Comparison of ENCODE assay signal across 8 cellular contexts in genomic region chr4:17447675-17448298, GRCh38.
DNase-seq lines count a peak whose midpoint lies in the region; ATAC-seq and TF ChIP-seq lines count a peak whose summit lies in the region.

No MANE protein-coding gene starts in this region.

- peaks cover 4% of the 10 kb centered on the region for H3K4me1 Mint-ChIP-seq in activated CD8-positive, alpha-beta memory T cell treated with anti-CD3 and anti-CD28 coated beads, Interleukin-2, amount 10 ng/mL, durations not matched to agents 7 days and 5 days

- H3K4me3 Mint-ChIP-seq in activated CD8-positive, alpha-beta memory T cell treated with anti-CD3 and anti-CD28 coated beads, Interleukin-2, amount 10 ng/mL, durations not matched to agents 7 days and 5 days: no peak overlapping the region

- peak; percentile 89 for TF ChIP-seq RAD21 in neural cell (conservative IDR thresholded peaks at IDR 0.05)

- H3K79me2 ChIP-seq in neural cell (replicated peaks; ENCODE audit: insufficient read depth, low read length): no peaks in the 10 kb centered on the region

- H3K36me3 ChIP-seq in neural cell (ENCODE audit: insufficient read depth, low read length) (no peaks in the 10 kb centered on the region), uterus (no peaks in the 10 kb centered on the region)

- H3K4me3 ChIP-seq in fibroblast of mammary gland (ENCODE audit: control insufficient read depth, low read depth, low read length) (no peak overlapping the region), neural cell (ENCODE audit: low read length) (no peak overlapping the region), uterus (no peak overlapping the region)

- peaks cover 9% of the 10 kb centered on the region for H3K27me3 Mint-ChIP-seq in activated CD8-positive, alpha-beta memory T cell treated with anti-CD3 and anti-CD28 coated beads, Interleukin-2, amount 10 ng/mL, durations not matched to agents 7 days and 5 days

- H3K27me3 ChIP-seq in neural cell (ENCODE audit: insufficient read depth, low read depth, low read length): no peaks in the 10 kb centered on the region
- no peaks in the 10 kb centered on the region for H3K27me3 ChIP-seq in uterus

- H3K9me2 ChIP-seq in neural cell (ENCODE audit: insufficient read depth, low read length): no peaks in the 10 kb centered on the region

- peak; percentile 96 for ATAC-seq in GM19397 (IDR thresholded peaks at IDR 0.05; ENCODE audit: unreplicated experiment)
- peak; percentile 96 for ATAC-seq in HG03432 (IDR thresholded peaks at IDR 0.05; ENCODE audit: unreplicated experiment)
- peak; percentile 96 for ATAC-seq in activated CD8-positive, alpha-beta memory T cell treated with anti-CD3 and anti-CD28 coated beads, Interleukin-2, amount 10 ng/mL, durations not matched to agents 7 days and 5 days

- H3K27ac ChIP-seq in neural cell (ENCODE audit: low read length) (no peak overlapping the region), uterus (peak overlapping the region in 1 of 2 donors; percentile 24)

- TF ChIP-seq CTCF in fibroblast of mammary gland (conservative IDR thresholded peaks at IDR 0.05; ENCODE audit: control insufficient read depth, insufficient read depth, low read depth, low read length) (peak; percentile 88), neural cell (IDR thresholded peaks at IDR 0.05; ENCODE audit: poor library complexity, severe bottlenecking) (peak; percentile 84), uterus (IDR thresholded peaks at IDR 0.05) (peak; percentile 54 to 76 (median 64))

- H4K20me1 ChIP-seq in neural cell (ENCODE audit: insufficient read depth): no peaks in the 10 kb centered on the region

- peak; percentile 77 for DNase-seq in DMS114 treated with DMSO at 0.1 percent for 48 hours (lab: John Stamatoyannopoulos, UW; ENCODE audit: unreplicated experiment)
- peak; percentile 24 for DNase-seq in NCI-H748 treated with DMSO at 0.1 percent for 48 hours (lab: John Stamatoyannopoulos, UW)
- DNase-seq in activated CD8-positive, alpha-beta memory T cell treated with anti-CD3 and anti-CD28 coated beads, Interleukin-2, amount 10 ng/mL, durations not matched to agents 7 days and 5 days: peak; percentile 70
- DNase-seq in fibroblast of mammary gland (ENCODE audit: low read depth): peak; percentile 86
- peak in 1 of 2 donors; percentile 74 for DNase-seq in uterus

- no peaks in the 10 kb centered on the region for H3K36me3 Mint-ChIP-seq in activated CD8-positive, alpha-beta memory T cell treated with anti-CD3 and anti-CD28 coated beads, Interleukin-2, amount 10 ng/mL, durations not matched to agents 7 days and 5 days

- H3K27ac Mint-ChIP-seq in activated CD8-positive, alpha-beta memory T cell treated with anti-CD3 and anti-CD28 coated beads, Interleukin-2, amount 10 ng/mL, durations not matched to agents 7 days and 5 days: no peak overlapping the region

- H2AFZ ChIP-seq in neural cell (ENCODE audit: low read depth, low read length): no peak overlapping the region

- peaks cover 4% of the 10 kb centered on the region for H3K9me3 ChIP-seq in neural cell (ENCODE audit: low read length)
- no peaks in the 10 kb centered on the region for H3K9me3 ChIP-seq in uterus

- intact Hi-C loops in uterus (cut with DNase I; ENCODE audit: low total_unique reads): no loop called here

- no peak for TF ChIP-seq EP300 in neural cell (conservative IDR thresholded peaks at IDR 0.05; ENCODE audit: poor library complexity, severe bottlenecking)

- H3K4me1 ChIP-seq in uterus: no peaks in the 10 kb centered on the region

- no peak overlapping the region for H3K9ac ChIP-seq in neural cell (ENCODE audit: low read length)

- no peaks in the 10 kb centered on the region for H3F3A ChIP-seq in neural cell (ENCODE audit: insufficient read depth, low read length, poor library complexity, severe bottlenecking)

- no peak for TF ChIP-seq POLR2A in uterus (IDR thresholded peaks at IDR 0.05)

- H3K9me3 Mint-ChIP-seq in activated CD8-positive, alpha-beta memory T cell treated with anti-CD3 and anti-CD28 coated beads, Interleukin-2, amount 10 ng/mL, durations not matched to agents 7 days and 5 days (ENCODE audit: low read depth): peaks cover 2% of the 10 kb centered on the region

- H3K4me2 ChIP-seq in neural cell (ENCODE audit: low read length): no peak overlapping the region

- CTCF ChIA-PET in activated CD8-positive, alpha-beta memory T cell treated with anti-CD3 and anti-CD28 coated beads, Interleukin-2, amount 10 ng/mL, durations not matched to agents 7 days and 5 days (lab: Charles Lee): interaction anchor here (0.7 to 3.5 kb wide), 23 partner anchors 8 to 653 kb away, joined by 3 to 32 read pairs (median 4); no protein-coding TSS in a partner anchor

TF ChIP-seq in neural cell, 6 proteins besides CTCF, POLR2A, EP300 and RAD21:
- TF ChIP-seq MXI1 (conservative IDR thresholded peaks at IDR 0.05; ENCODE audit: poor library complexity, severe bottlenecking) (no peak), REST (IDR thresholded peaks at IDR 0.05; ENCODE audit: borderline replicate concordance) (no peak), EZH2 (IDR thresholded peaks at IDR 0.05; ENCODE audit: borderline replicate concordance, insufficient read depth, low read length, poor library complexity, severe bottlenecking) (no peak), TAF1 (IDR thresholded peaks at IDR 0.05; ENCODE audit: low read depth) (no peak), SMC3 (conservative IDR thresholded peaks at IDR 0.05; ENCODE audit: poor library complexity) (peak; percentile 88)
TF ChIP-seq in neural cell: peak in this region for 1.
